In the genomic region with DNA sequence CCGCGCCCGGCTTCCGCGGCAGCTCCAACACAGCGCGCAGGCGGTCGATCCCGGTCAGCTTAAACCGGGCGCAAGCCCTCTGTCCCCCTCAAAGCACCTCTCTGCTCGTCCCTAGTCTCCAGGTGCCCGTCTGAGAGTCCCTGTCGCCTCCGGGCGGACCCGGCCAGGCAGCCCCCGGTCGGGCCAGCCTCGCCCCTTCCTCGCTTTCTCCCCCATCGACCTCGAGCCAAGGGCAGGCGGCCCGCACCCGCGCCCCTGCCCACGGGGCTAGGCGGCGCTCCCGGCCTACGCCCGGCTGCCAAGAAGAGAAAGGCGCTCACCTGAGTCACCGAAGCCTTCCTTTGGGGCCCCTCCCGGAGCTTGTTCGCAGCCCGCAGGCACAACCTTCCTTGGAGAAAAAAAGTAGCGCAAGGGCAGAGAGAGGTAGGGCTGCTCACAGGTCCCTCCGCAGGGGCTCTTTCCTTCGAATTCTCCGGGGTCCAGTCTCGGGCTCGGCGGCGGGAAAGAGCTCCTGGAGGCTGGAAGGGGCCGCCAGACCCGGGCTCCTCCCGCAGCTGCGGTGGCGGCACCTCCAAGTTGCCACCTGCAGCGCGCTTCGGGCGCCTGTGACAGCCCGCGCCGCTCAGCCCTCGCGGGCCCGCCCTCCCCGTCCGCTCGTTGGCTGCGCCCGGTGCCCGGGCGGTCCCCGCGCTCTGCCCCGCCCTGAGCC, we compare ENCODE assay signal across 7 cellular contexts.
DNase-seq lines count a peak whose midpoint lies in the region; ATAC-seq and TF ChIP-seq lines count a peak whose summit lies in the region.

No MANE protein-coding gene starts in this region.

- peak overlapping the region; percentile 67; the same call in 1 of the 2 replicates for H3K4me3 ChIP-seq in iPS DF 6.9 (ENCODE audit: low read length)

- ATAC-seq in GM18505 (IDR thresholded peaks at IDR 0.05; ENCODE audit: unreplicated experiment) (peak; percentile 81), HG02798 (IDR thresholded peaks at IDR 0.05; ENCODE audit: poor library complexity, unreplicated experiment) (peak; percentile 81), GM18861 (IDR thresholded peaks at IDR 0.05; ENCODE audit: unreplicated experiment) (no peak)

- H3K9me3 ChIP-seq in iPS DF 6.9 (ENCODE audit: control insufficient read depth, insufficient read depth, low read length), result no peaks in the 10 kb centered on the region

- no peaks in the 10 kb centered on the region for H3K36me3 ChIP-seq in iPS DF 6.9 (ENCODE audit: control insufficient read depth, insufficient read depth, low read length)

- no CpG with 5 or more reads among the region's 72 CpGs for WGBS in iPS DF 6.9 (ENCODE audit: insufficient coverage, insufficient read length)

- peaks cover 26% of the 10 kb centered on the region for H3K27me3 ChIP-seq in iPS DF 6.9 (ENCODE audit: control insufficient read depth, insufficient read depth, low read length)

- DNase-seq in NCI-H345 treated with DMSO at 0.1 percent for 48 hours (lab: John Stamatoyannopoulos, UW; ENCODE audit: unreplicated experiment), result peak; percentile 81
- DNase-seq in astrocyte of the hippocampus (ENCODE audit: low read depth, low spot score), result peak; percentile 84
- DNase-seq in iPS DF 6.9 (ENCODE audit: low read depth, low spot score), result no peak
- peak; percentile 8 for DNase-seq in renal cortical epithelial cell (ENCODE audit: low read depth)

- no peak overlapping the region for H3K27ac ChIP-seq in iPS DF 6.9 (ENCODE audit: low read length)

- H3K4me1 ChIP-seq in iPS DF 6.9 (ENCODE audit: control insufficient read depth, insufficient read depth, low read length), result peaks cover 1% of the 10 kb centered on the region

- TF ChIP-seq POLR2A in GM18505 (IDR thresholded peaks at IDR 0.05; ENCODE audit: borderline replicate concordance, extremely low read depth, insufficient read depth, insufficient read length), result no peak
